In genomic region chr17:7352910-7353635, GRCh38 we compare ENCODE assay signal across 9 cellular contexts. TPM values are rescaled to one million over a fixed set of nuclear protein-coding genes. Genes with fewer than 3 reads are reported as not detected.
DNase-seq lines count a peak whose midpoint lies in the region; TF ChIP-seq lines count a peak whose summit lies in the region.
"Had no signal": no experiment of that assay in that cellular context is flagged by ENCODE, and none has a peak within 500 bp of the region (broad histone marks: within the 10 kb centered on the region; RNA-seq: fewer than 3 reads in every experiment).

No MANE protein-coding gene starts in this region.

- no peaks in the 10 kb centered on the region for H4K20me1 ChIP-seq in mammary epithelial cell (ENCODE audit: insufficient read depth, low read length)

- TF ChIP-seq CTCF in cardiac muscle cell (IDR thresholded peaks at IDR 0.05; ENCODE audit: low read depth, low read length) = no peak
- no peak for TF ChIP-seq CTCF in mammary epithelial cell (conservative IDR thresholded peaks at IDR 0.05 in 1 of 2, IDR thresholded peaks at IDR 0.05 in 1 of 2; ENCODE audit: extremely low read depth in 1 of 2, insufficient read depth in 1 of 2, low read depth in 1 of 2, low read length in 2 of 2)
- TF ChIP-seq CTCF in uterus (IDR thresholded peaks at IDR 0.05) = no peak
- TF ChIP-seq CTCF in BE2C (IDR thresholded peaks at IDR 0.05; ENCODE audit: low read depth, low read length) = no peak

- H2AFZ ChIP-seq in mammary epithelial cell (ENCODE audit: low read depth, low read length) = no peak overlapping the region

- H3K36me3 ChIP-seq in cardiac muscle cell = no peaks in the 10 kb centered on the region
- H3K36me3 ChIP-seq in mammary epithelial cell (ENCODE audit: insufficient read depth, low read length) = no peaks in the 10 kb centered on the region
- no peaks in the 10 kb centered on the region for H3K36me3 ChIP-seq in muscle layer of colon (ENCODE audit: insufficient read depth, low read length)
- no peaks in the 10 kb centered on the region for H3K36me3 ChIP-seq in uterus
- H3K36me3 ChIP-seq in BE2C = no peaks in the 10 kb centered on the region

- BruUV-seq in mammary epithelial cell (replicated peaks; lab: Mats Ljungman, UMichigan) = no TSS peak

- H3K27me3 ChIP-seq in cardiac muscle cell (no peaks in the 10 kb centered on the region), mammary epithelial cell (ENCODE audit: insufficient read depth, low read length) (no peaks in the 10 kb centered on the region), muscle layer of colon (ENCODE audit: control insufficient read depth in 1 of 2, insufficient read depth in 2 of 2, low read length in 2 of 2) (no peaks in the 10 kb centered on the region), uterus (no peaks in the 10 kb centered on the region), BE2C (no peaks in the 10 kb centered on the region)

- H3K9ac ChIP-seq in mammary epithelial cell (ENCODE audit: insufficient read depth, low read length) = peak overlapping the region; percentile 91
- H3K9ac ChIP-seq in muscle layer of colon (ENCODE audit: low read length) = no peak overlapping the region

- H3K4me3 ChIP-seq in cardiac muscle cell = peak overlapping the region; percentile 54
- peak overlapping the region; percentile 60 to 76 (median 68) for H3K4me3 ChIP-seq in mammary epithelial cell (replicated peaks in 1 of 3; ENCODE audit: insufficient read depth in 1 of 3, low read depth in 2 of 3, low read length in 3 of 3)
- H3K4me3 ChIP-seq in muscle layer of colon (ENCODE audit: low read depth in 1 of 2, low read length in 2 of 2) = peak overlapping the region; percentile 43 to 88
- peak overlapping the region in 1 of 2 donors; percentile 76 for H3K4me3 ChIP-seq in uterus
- H3K4me3 ChIP-seq in BE2C (ENCODE audit: low read depth, low read length) = no peak overlapping the region

- H3K9me3 ChIP-seq in cardiac muscle cell (ENCODE audit: low read depth) (no peaks in the 10 kb centered on the region), mammary epithelial cell (replicated peaks; ENCODE audit: insufficient read depth, low read length) (no peaks in the 10 kb centered on the region), muscle layer of colon (ENCODE audit: low read length) (no peaks in the 10 kb centered on the region), uterus (no peaks in the 10 kb centered on the region), BE2C (no peaks in the 10 kb centered on the region)

- CTCF ChIA-PET in mammary epithelial cell (lab: Charles Lee; ENCODE audit: low non-redundant PET) = no interaction called here

- TF ChIP-seq POLR2A in uterus (IDR thresholded peaks at IDR 0.05) = no peak

- 83% methylated on average over 6 of the region's 37 CpGs for WGBS in mammary epithelial cell (ENCODE audit: low coverage, missing lambda C conversion rate)

- dilution Hi-C loops in mammary epithelial cell (cut with HindIII; ENCODE audit: low sequenced_read_pairs) = no loop called here

- H3K79me2 ChIP-seq in mammary epithelial cell (ENCODE audit: insufficient read depth, low read length) = peaks cover 37% of the 10 kb centered on the region

- intact Hi-C loops in cardiac septum (cut with DNase I) (loop anchor here (2.0 kb wide), 1 partner anchor 72 kb away; the partner anchor contains the start of gene SLC2A4), mammary epithelial cell (cut with micrococcal nuclease) (no loop called here), uterus (cut with DNase I; ENCODE audit: low total_unique reads) (loop anchor here (10.0 kb wide), 1 partner anchor 232 kb away; the partner anchor contains the start of gene MPDU1)

- H3K4me1 ChIP-seq in cardiac muscle cell (ENCODE audit: low read depth) (peaks cover 11% of the 10 kb centered on the region), mammary epithelial cell (ENCODE audit: insufficient read depth, low read length) (peaks cover 46% of the 10 kb centered on the region), muscle layer of colon (ENCODE audit: insufficient read depth, low read length) (peaks cover 42% of the 10 kb centered on the region), uterus (peaks cover 0 to 8% of the 10 kb centered on the region in 2 donors), BE2C (0 out of 2 replicates have a peak, but pooled peaks cover 2% of the 10 kb centered on the region)

- no peak for DNase-seq in cardiac muscle cell (ENCODE audit: low read depth in 1 of 2, low spot score in 1 of 2)
- no peak for DNase-seq in cardiac septum (ENCODE audit: low spot score)
- DNase-seq in mammary epithelial cell = no peak
- DNase-seq in uterus = no peak
- no peak for DNase-seq in NCI-H748 treated with DMSO at 0.1 percent for 48 hours (lab: John Stamatoyannopoulos, UW)
- DNase-seq in NCI-H446 (lab: John Stamatoyannopoulos, UW) = no peak
- no peak for DNase-seq in BE2C
- DNase-seq: DND-41 had no signal

- peak overlapping the region; percentile 90 for H3K4me2 ChIP-seq in mammary epithelial cell (ENCODE audit: insufficient read depth, low read depth, low read length)

- in situ Hi-C loops in mammary epithelial cell (cut with MboI; ENCODE audit: low sequenced_read_pairs in 2 of 2) = loop anchor here in 1 of 2 donors (5.0 kb wide), 1 partner anchor 84 kb away; the partner anchor contains the start of genes FGF11 and TMEM102

- peak overlapping the region; percentile 97 for H3K27ac ChIP-seq in cardiac muscle cell
- H3K27ac ChIP-seq in mammary epithelial cell (ENCODE audit: insufficient read depth, low read depth, low read length) = peak overlapping the region; percentile 97
- peak overlapping the region; percentile 93 for H3K27ac ChIP-seq in muscle layer of colon (ENCODE audit: low read depth, low read length)
- peak overlapping the region; percentile 95 to 97 for H3K27ac ChIP-seq in uterus

RNA-seq across cellular contexts. Expression of gene KCTD11, which starts 1.1 kb away (rescaled TPM):
- 15.9 and 18.4 TPM in 2 replicates for total RNA-seq in cardiac muscle cell
- 10.7 and 14.0 TPM in 2 replicates for polyA plus RNA-seq in cardiac muscle cell
- total RNA-seq in cardiac septum = 9.6 TPM
- total RNA-seq in mammary epithelial cell = 10 to 100 TPM; 13.2 to 43.9 TPM
- 27.0 TPM for polyA plus RNA-seq in mammary epithelial cell
- polyA minus RNA-seq in mammary epithelial cell = 36.8 TPM
- total RNA-seq in uterus = 10 to 100 TPM in 1 of 4 donors, 1 to 10 TPM in 3; 2.6 to 14.7 (median 7.2) TPM
- polyA plus RNA-seq in BE2C (2012; ENCODE audit: insufficient read depth, insufficient read length, low read depth) = 1.7 TPM

RNA-seq across cellular contexts. Expression of gene TMEM95, which starts 1.9 kb away (rescaled TPM):
- total RNA-seq in cardiac muscle cell = not detected in 2 replicates
- polyA plus RNA-seq in cardiac muscle cell = not detected in 2 replicates
- total RNA-seq in cardiac septum = not detected
- not detected for total RNA-seq in mammary epithelial cell
- not detected for polyA plus RNA-seq in mammary epithelial cell
- polyA minus RNA-seq in mammary epithelial cell = not detected
- not detected for total RNA-seq in uterus
- polyA plus RNA-seq in BE2C (2012; ENCODE audit: insufficient read depth, insufficient read length, low read depth) = not detected

RNA-seq across cellular contexts. Expression of gene ACAP1, which starts 16.7 kb away (rescaled TPM):
- total RNA-seq in cardiac muscle cell = 1.4 and 6.9 TPM in 2 replicates
- polyA plus RNA-seq in cardiac muscle cell = 25.9 and 32.1 TPM in 2 replicates
- total RNA-seq in cardiac septum = 16.4 TPM
- 1 to 10 TPM; 2.0 to 4.7 TPM for total RNA-seq in mammary epithelial cell
- 1.2 TPM for polyA plus RNA-seq in mammary epithelial cell
- polyA minus RNA-seq in mammary epithelial cell = not detected
- 10 to 100 TPM in 1 of 4 donors, 1 to 10 TPM in 2, under 1 TPM in 1; 0.29 to 11.2 (median 1.7) TPM for total RNA-seq in uterus
- polyA plus RNA-seq in BE2C (2012; ENCODE audit: insufficient read depth, insufficient read length, low read depth) = 2.2 TPM

RNA-seq across cellular contexts. Expression of gene NEURL4, which starts 23.9 kb away (rescaled TPM):
- total RNA-seq in cardiac muscle cell (25.3 and 32.4 TPM in 2 replicates), cardiac septum (29.9 TPM), mammary epithelial cell (10 to 100 TPM; 12.3 to 34.1 TPM), uterus (10 to 100 TPM; 12.4 to 64.7 (median 34.1) TPM)
- polyA plus RNA-seq in cardiac muscle cell (12.2 and 15.5 TPM in 2 replicates), mammary epithelial cell (14.2 TPM)
- polyA minus RNA-seq in mammary epithelial cell = 17.5 TPM
- 55.3 TPM for polyA plus RNA-seq in BE2C (2012; ENCODE audit: insufficient read depth, insufficient read length, low read depth)

RNA-seq across cellular contexts. Expression of gene TNK1, which starts 27.8 kb away (rescaled TPM):
- total RNA-seq in cardiac muscle cell (1.3 and 2.6 TPM in 2 replicates), cardiac septum (2.0 TPM), mammary epithelial cell (10 to 100 TPM; 13.3 to 15.9 TPM), uterus (1 to 10 TPM in 3 of 4 donors, under 1 TPM in 1; 0.26 to 9.2 (median 1.8) TPM)
- polyA plus RNA-seq in cardiac muscle cell (2.9 and 4.3 TPM in 2 replicates), mammary epithelial cell (17.4 TPM)
- 3.7 TPM for polyA minus RNA-seq in mammary epithelial cell
- 0.45 TPM for polyA plus RNA-seq in BE2C (2012; ENCODE audit: insufficient read depth, insufficient read length, low read depth)
